1 cellular context compared by ENCODE assay signal in the genomic region with DNA sequence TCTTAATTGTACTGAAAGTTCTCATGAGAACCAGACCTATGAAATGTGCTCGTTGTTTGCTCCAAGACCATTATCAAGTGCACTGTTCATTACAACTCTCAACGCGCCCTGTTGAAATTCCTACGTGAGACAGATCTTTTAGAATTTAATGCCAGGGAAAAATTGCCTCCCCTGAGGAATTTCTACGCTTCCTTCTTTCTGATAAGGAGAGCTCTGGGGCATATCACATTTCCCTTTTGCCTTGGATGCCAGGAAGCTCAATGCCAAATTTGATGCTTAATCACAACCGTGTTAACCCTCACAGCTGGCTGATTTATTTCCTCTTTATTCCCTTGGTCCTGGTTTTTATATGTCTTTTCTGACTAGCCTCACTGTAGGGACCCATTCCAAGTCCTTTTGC.
TF ChIP-seq lines count a peak whose summit lies in the region.

No MANE protein-coding gene starts in this region.

TF ChIP-seq in WTC11, 78 proteins besides CTCF, POLR2A, EP300 and RAD21 (continued from another document):
- TF ChIP-seq, protein P1, sequence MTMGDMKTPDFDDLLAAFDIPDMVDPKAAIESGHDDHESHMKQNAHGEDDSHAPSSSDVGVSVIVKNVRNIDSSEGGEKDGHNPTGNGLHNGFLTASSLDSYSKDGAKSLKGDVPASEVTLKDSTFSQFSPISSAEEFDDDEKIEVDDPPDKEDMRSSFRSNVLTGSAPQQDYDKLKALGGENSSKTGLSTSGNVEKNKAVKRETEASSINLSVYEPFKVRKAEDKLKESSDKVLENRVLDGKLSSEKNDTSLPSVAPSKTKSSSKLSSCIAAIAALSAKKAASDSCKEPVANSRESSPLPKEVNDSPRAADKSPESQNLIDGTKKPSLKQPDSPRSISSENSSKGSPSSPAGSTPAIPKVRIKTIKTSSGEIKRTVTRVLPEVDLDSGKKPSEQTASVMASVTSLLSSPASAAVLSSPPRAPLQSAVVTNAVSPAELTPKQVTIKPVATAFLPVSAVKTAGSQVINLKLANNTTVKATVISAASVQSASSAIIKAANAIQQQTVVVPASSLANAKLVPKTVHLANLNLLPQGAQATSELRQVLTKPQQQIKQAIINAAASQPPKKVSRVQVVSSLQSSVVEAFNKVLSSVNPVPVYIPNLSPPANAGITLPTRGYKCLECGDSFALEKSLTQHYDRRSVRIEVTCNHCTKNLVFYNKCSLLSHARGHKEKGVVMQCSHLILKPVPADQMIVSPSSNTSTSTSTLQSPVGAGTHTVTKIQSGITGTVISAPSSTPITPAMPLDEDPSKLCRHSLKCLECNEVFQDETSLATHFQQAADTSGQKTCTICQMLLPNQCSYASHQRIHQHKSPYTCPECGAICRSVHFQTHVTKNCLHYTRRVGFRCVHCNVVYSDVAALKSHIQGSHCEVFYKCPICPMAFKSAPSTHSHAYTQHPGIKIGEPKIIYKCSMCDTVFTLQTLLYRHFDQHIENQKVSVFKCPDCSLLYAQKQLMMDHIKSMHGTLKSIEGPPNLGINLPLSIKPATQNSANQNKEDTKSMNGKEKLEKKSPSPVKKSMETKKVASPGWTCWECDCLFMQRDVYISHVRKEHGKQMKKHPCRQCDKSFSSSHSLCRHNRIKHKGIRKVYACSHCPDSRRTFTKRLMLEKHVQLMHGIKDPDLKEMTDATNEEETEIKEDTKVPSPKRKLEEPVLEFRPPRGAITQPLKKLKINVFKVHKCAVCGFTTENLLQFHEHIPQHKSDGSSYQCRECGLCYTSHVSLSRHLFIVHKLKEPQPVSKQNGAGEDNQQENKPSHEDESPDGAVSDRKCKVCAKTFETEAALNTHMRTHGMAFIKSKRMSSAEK (CRISPR knock-in tag; IDR thresholded peaks at IDR 0.05; ENCODE audit: borderline replicate concordance), result no peak
- TF ChIP-seq, protein P2, sequence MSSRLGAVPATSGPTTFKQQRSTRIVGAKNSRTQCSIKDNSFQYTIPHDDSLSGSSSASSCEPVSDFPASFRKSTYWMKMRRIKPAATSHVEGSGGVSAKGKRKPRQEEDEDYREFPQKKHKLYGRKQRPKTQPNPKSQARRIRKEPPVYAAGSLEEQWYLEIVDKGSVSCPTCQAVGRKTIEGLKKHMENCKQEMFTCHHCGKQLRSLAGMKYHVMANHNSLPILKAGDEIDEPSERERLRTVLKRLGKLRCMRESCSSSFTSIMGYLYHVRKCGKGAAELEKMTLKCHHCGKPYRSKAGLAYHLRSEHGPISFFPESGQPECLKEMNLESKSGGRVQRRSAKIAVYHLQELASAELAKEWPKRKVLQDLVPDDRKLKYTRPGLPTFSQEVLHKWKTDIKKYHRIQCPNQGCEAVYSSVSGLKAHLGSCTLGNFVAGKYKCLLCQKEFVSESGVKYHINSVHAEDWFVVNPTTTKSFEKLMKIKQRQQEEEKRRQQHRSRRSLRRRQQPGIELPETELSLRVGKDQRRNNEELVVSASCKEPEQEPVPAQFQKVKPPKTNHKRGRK (CRISPR knock-in tag; IDR thresholded peaks at IDR 0.05; ENCODE audit: borderline replicate concordance), result no peak
- no peak for TF ChIP-seq GTF2I (CRISPR knock-in tag; conservative IDR thresholded peaks at IDR 0.05)
